Comparison of ENCODE assay signal across 8 cellular contexts in genomic region chr20:2652724-2653510, GRCh38. TPM values are rescaled to one million over a fixed set of nuclear protein-coding genes. Genes with fewer than 3 reads are reported as not detected.
DNase-seq lines count a peak whose midpoint lies in the region; ATAC-seq, FAIRE-seq and TF ChIP-seq lines count a peak whose summit lies in the region.

No MANE protein-coding gene starts in this region.

- ATAC-seq in GM19023 (IDR thresholded peaks at IDR 0.05; ENCODE audit: unreplicated experiment) (peak; percentile 61), HG03135 (IDR thresholded peaks at IDR 0.05; ENCODE audit: unreplicated experiment) (peak; percentile 44), lower lobe of right lung (peak; percentile 71 to 80)
- ATAC-seq in stimulated activated naive CD8-positive, alpha-beta T cell treated with anti-CD3 and anti-CD28 coated beads, Interleukin-15, Interleukin-2, amounts not matched to agents 100 U/mL and 50 U/mL, for 24 hours: peak; percentile 47

- H3K27ac Mint-ChIP-seq in dendritic cell treated with granulocyte-macrophage colony-stimulating factor and Interleukin-4, amounts not matched to agents 40 ng/mL and 50 ng/mL, for 4 days: peak overlapping the region; percentile 95

- H3K27ac ChIP-seq in lower lobe of right lung: peak overlapping the region; percentile 96

- no peak for TF ChIP-seq CTCF in lower lobe of right lung (IDR thresholded peaks at IDR 0.05)

- peak overlapping the region; percentile 90 for H3K4me3 Mint-ChIP-seq in dendritic cell treated with granulocyte-macrophage colony-stimulating factor and Interleukin-4, amounts not matched to agents 40 ng/mL and 50 ng/mL, for 4 days

- H3K4me1 Mint-ChIP-seq in dendritic cell treated with granulocyte-macrophage colony-stimulating factor and Interleukin-4, amounts not matched to agents 40 ng/mL and 50 ng/mL, for 4 days (ENCODE audit: low read depth): peaks cover 44% of the 10 kb centered on the region

- peaks cover 43% of the 10 kb centered on the region for H3K36me3 ChIP-seq in lower lobe of right lung

- no peak for FAIRE-seq in RCC 7860 (lab: Jason Lieb, UNC)

- H3K4me1 ChIP-seq in lower lobe of right lung: peaks cover 26% of the 10 kb centered on the region

- H3K27me3 Mint-ChIP-seq in dendritic cell treated with granulocyte-macrophage colony-stimulating factor and Interleukin-4, amounts not matched to agents 40 ng/mL and 50 ng/mL, for 4 days: no peaks in the 10 kb centered on the region

- DNase-seq in C1 segment of cervical spinal cord (lab: John Stamatoyannopoulos, UW): peak in 11 of 14 donors; percentile 29 to 83 (median 71)
- peak; percentile 5 for DNase-seq in RCC 7860 (ENCODE audit: low spot score)
- DNase-seq in lower lobe of right lung: peak; percentile 80
- DNase-seq in stimulated activated naive CD8-positive, alpha-beta T cell treated with anti-CD3 and anti-CD28 coated beads, Interleukin-15, Interleukin-2, amounts not matched to agents 100 U/mL and 50 U/mL, for 24 hours: peak; percentile 62
- DNase-seq in mesenteric fat pad (ENCODE audit: low spot score): no peak

- no peaks in the 10 kb centered on the region for H3K27me3 ChIP-seq in lower lobe of right lung (ENCODE audit: low read depth)

- peaks cover 62% of the 10 kb centered on the region for H3K36me3 Mint-ChIP-seq in dendritic cell treated with granulocyte-macrophage colony-stimulating factor and Interleukin-4, amounts not matched to agents 40 ng/mL and 50 ng/mL, for 4 days (ENCODE audit: low read depth)

- no peaks in the 10 kb centered on the region for H3K9me3 Mint-ChIP-seq in dendritic cell treated with granulocyte-macrophage colony-stimulating factor and Interleukin-4, amounts not matched to agents 40 ng/mL and 50 ng/mL, for 4 days

- no peaks in the 10 kb centered on the region for H3K9me3 ChIP-seq in lower lobe of right lung

- H3K4me3 ChIP-seq in lower lobe of right lung: peak overlapping the region; percentile 97

- intact Hi-C loops in dendritic cell treated with granulocyte-macrophage colony-stimulating factor and Interleukin-4, amounts not matched to agents 40 ng/mL and 50 ng/mL, for 4 days (cut with micrococcal nuclease): no loop called here
- intact Hi-C loops in lower lobe of right lung (cut with DNase I): no loop called here

RNA-seq across cellular contexts. Expression of gene NOP56, which starts 0.5 kb away (rescaled TPM):
- total RNA-seq in lower lobe of right lung (84.9 TPM), mesenteric fat pad (165 TPM)

RNA-seq across cellular contexts. Expression of gene IDH3B, which starts 11.1 kb away (rescaled TPM):
- total RNA-seq in lower lobe of right lung: 64.7 TPM
- 66.7 TPM for total RNA-seq in mesenteric fat pad

RNA-seq across cellular contexts. Expression of gene EBF4, which starts 39.7 kb away (rescaled TPM):
- total RNA-seq in lower lobe of right lung (15.3 TPM), mesenteric fat pad (6.0 TPM)
